In the genomic region with DNA sequence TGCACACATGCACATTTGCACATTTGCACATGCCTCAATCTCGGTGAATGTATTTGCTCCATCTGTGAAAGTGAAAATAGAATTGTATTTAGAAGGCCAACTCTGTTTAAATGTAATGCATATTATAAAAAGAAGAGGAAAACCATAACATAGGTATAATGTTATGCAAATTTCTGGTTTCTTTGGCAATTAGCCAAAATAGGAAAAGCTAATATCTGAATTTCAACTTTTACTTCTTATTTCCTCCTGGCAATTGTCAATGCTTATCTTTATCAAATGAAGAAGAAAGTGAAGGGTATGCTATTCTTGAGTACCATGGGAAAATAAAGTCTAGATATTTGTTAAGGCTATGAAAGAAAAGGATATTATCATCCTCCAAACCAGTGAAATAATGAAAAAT, we compare ENCODE assay signal across 39 cellular contexts.
"Had no signal": no experiment of that assay in that cellular context is flagged by ENCODE, and none has a peak within 500 bp of the region (broad histone marks: within the 10 kb centered on the region; RNA-seq: fewer than 3 reads in every experiment).

No MANE protein-coding gene starts in this region.

- H3K27ac ChIP-seq: adrenal gland, ascending aorta, body of pancreas, brain microvascular endothelial cell, breast epithelium, cardiac muscle cell had no signal

- H3K36me3 ChIP-seq: adrenal gland, breast epithelium had no signal

- H3K4me3 ChIP-seq: adrenal gland, ascending aorta, body of pancreas, breast epithelium, cardiac muscle cell had no signal

- H3K4me3 Mint-ChIP-seq: activated naive CD4-positive, alpha-beta T cell treated with anti-CD3 and anti-CD28 coated beads for 36 hours; activated naive CD4-positive, alpha-beta T cell treated with anti-CD3 and anti-CD28 coated beads, Interleukin-2, amount 10 ng/mL, durations not matched to agents 7 days and 5 days; activated naive CD4-positive, alpha-beta T cell treated with anti-CD3 and anti-CD28 coated beads, Interleukin-2, amount 50 U/mL, for 24 hours; activated naive CD8-positive, alpha-beta T cell; activated naive CD8-positive, alpha-beta T cell treated with anti-CD3 and anti-CD28 coated beads for 36 hours; activated naive CD8-positive, alpha-beta T cell treated with anti-CD3 and anti-CD28 coated beads, Interleukin-2, amount 10 ng/mL, durations not matched to agents 7 days and 5 days; activated naive CD8-positive, alpha-beta T cell treated with anti-CD3 and anti-CD28 coated beads, Interleukin-2, amount 50 U/mL, for 24 hours; activated T-cell treated with anti-CD3 and anti-CD28 coated beads, Interleukin-2, amount 50 U/mL, for 24 hours; activated T-cell treated with anti-CD3 and anti-CD28 coated beads, Interleukin-2, amount 50 U/mL, for 4 hours; activated T-cell treated with anti-CD3 and anti-CD28 coated beads, Interleukin-2, amount 50 U/mL, for 72 hours; activated T-helper 1 cell treated with anti-CD3 and anti-CD28 coated beads, Interleukin-12 subunit alpha, Interleukin-12 subunit beta, Interleukin-2, Interleukin-4 antibody, amounts not matched to agents 30 ng/mL and 10 ng/mL and 1 ng/mL, durations not matched to agents 14 hours and 24 hours and 36 hours; activated T-helper 17 cell treated with anti-CD3 and anti-CD28 coated beads, Interleukin-2, amount 50 U/mL, for 72 hours; brain; central memory CD8-positive, alpha-beta T cell had no signal

- H3K9me3 ChIP-seq: adrenal gland, ascending aorta, body of pancreas, breast epithelium had no signal

- H3K27me3 Mint-ChIP-seq: activated naive CD4-positive, alpha-beta T cell treated with anti-CD3 and anti-CD28 coated beads, Interleukin-2, amount 10 ng/mL, durations not matched to agents 7 days and 5 days; activated naive CD4-positive, alpha-beta T cell treated with anti-CD3 and anti-CD28 coated beads, Interleukin-2, amount 50 U/mL, for 24 hours; activated naive CD8-positive, alpha-beta T cell; activated naive CD8-positive, alpha-beta T cell treated with anti-CD3 and anti-CD28 coated beads for 36 hours; activated naive CD8-positive, alpha-beta T cell treated with anti-CD3 and anti-CD28 coated beads, Interleukin-2, amount 10 ng/mL, durations not matched to agents 7 days and 5 days; activated naive CD8-positive, alpha-beta T cell treated with anti-CD3 and anti-CD28 coated beads, Interleukin-2, amount 50 U/mL, for 24 hours; activated T-cell treated with anti-CD3 and anti-CD28 coated beads, Interleukin-2, amount 50 U/mL, for 24 hours; activated T-helper 17 cell treated with anti-CD3 and anti-CD28 coated beads, Interleukin-2, amount 50 U/mL, for 72 hours; brain; central memory CD8-positive, alpha-beta T cell had no signal

- H3K4me1 Mint-ChIP-seq: activated naive CD4-positive, alpha-beta T cell treated with anti-CD3 and anti-CD28 coated beads, Interleukin-2, amount 50 U/mL, for 24 hours; activated naive CD8-positive, alpha-beta T cell treated with anti-CD3 and anti-CD28 coated beads for 36 hours; activated naive CD8-positive, alpha-beta T cell treated with anti-CD3 and anti-CD28 coated beads, Interleukin-2, amount 50 U/mL, for 24 hours; activated T-helper 17 cell treated with anti-CD3 and anti-CD28 coated beads, Interleukin-2, amount 50 U/mL, for 72 hours; brain had no signal

- H3K27ac Mint-ChIP-seq: activated naive CD4-positive, alpha-beta T cell treated with anti-CD3 and anti-CD28 coated beads for 36 hours; activated naive CD4-positive, alpha-beta T cell treated with anti-CD3 and anti-CD28 coated beads, Interleukin-2, amount 10 ng/mL, durations not matched to agents 7 days and 5 days; activated naive CD4-positive, alpha-beta T cell treated with anti-CD3 and anti-CD28 coated beads, Interleukin-2, amount 50 U/mL, for 24 hours; activated naive CD4-positive, alpha-beta T cell treated with anti-CD3 and anti-CD28 coated beads, Interleukin-2, amount 50 U/mL, for 72 hours; activated naive CD8-positive, alpha-beta T cell; activated naive CD8-positive, alpha-beta T cell treated with anti-CD3 and anti-CD28 coated beads for 36 hours; activated naive CD8-positive, alpha-beta T cell treated with anti-CD3 and anti-CD28 coated beads, Interleukin-2, amount 10 ng/mL, durations not matched to agents 7 days and 5 days; activated naive CD8-positive, alpha-beta T cell treated with anti-CD3 and anti-CD28 coated beads, Interleukin-2, amount 50 U/mL, for 24 hours; activated T-cell treated with anti-CD3 and anti-CD28 coated beads, Interleukin-2, amount 50 U/mL, for 24 hours; activated T-cell treated with anti-CD3 and anti-CD28 coated beads, Interleukin-2, amount 50 U/mL, for 72 hours; activated T-helper 1 cell treated with anti-CD3 and anti-CD28 coated beads, Interleukin-12 subunit alpha, Interleukin-12 subunit beta, Interleukin-2, Interleukin-4 antibody, amounts not matched to agents 30 ng/mL and 10 ng/mL and 1 ng/mL, durations not matched to agents 14 hours and 24 hours and 36 hours; activated T-helper 17 cell treated with anti-CD3 and anti-CD28 coated beads, Interleukin-2, amount 50 U/mL, for 72 hours; activated T-helper 2 cell treated with anti-CD3 and anti-CD28 coated beads, Interferon-gamma antibody, Interleukin-2, Interleukin-4, amounts not matched to agents 10 μg/mL and 5 μg/mL and 100 μg/mL, durations not matched to agents 14 hours and 24 hours and 36 hours; brain had no signal

- DNase-seq: activated effector memory CD4-positive, alpha-beta T cell treated with anti-CD3 and anti-CD28 coated beads, Interleukin-2, amount 50 U/mL, for 16 hours; activated effector memory CD4-positive, alpha-beta T cell treated with Interleukin-2 at 50 U/mL for 16 hours; activated gamma-delta T cell; activated gamma-delta T cell treated with Interleukin-2 at 50 U/mL for 16 hours; activated naive CD4-positive, alpha-beta T cell; activated naive CD4-positive, alpha-beta T cell treated with anti-CD3 and anti-CD28 coated beads for 36 hours; activated naive CD4-positive, alpha-beta T cell treated with anti-CD3 and anti-CD28 coated beads, Interleukin-2, amount 10 ng/mL, durations not matched to agents 7 days and 5 days; activated naive CD4-positive, alpha-beta T cell treated with anti-CD3 and anti-CD28 coated beads, Interleukin-2, amount 50 U/mL, for 16 hours; activated naive CD4-positive, alpha-beta T cell treated with Interleukin-2 at 50 U/mL for 16 hours; activated naive CD8-positive, alpha-beta T cell treated with anti-CD3 and anti-CD28 coated beads for 36 hours; activated naive CD8-positive, alpha-beta T cell treated with anti-CD3 and anti-CD28 coated beads, Interleukin-2, amount 10 ng/mL, durations not matched to agents 7 days and 5 days; activated naive CD8-positive, alpha-beta T cell treated with anti-CD3 and anti-CD28 coated beads, Interleukin-2, amount 50 U/mL, for 24 hours; activated T-cell treated with anti-CD3 and anti-CD28 coated beads, Interleukin-2, amount 50 U/mL, for 24 hours; activated T-cell treated with anti-CD3 and anti-CD28 coated beads, Interleukin-2, amount 50 U/mL, for 4 hours; activated T-cell treated with anti-CD3 and anti-CD28 coated beads, Interleukin-2, amount 50 U/mL, for 48 hours; activated T-cell treated with anti-CD3 and anti-CD28 coated beads, Interleukin-2, amount 50 U/mL, for 72 hours; adrenal gland; amniotic stem cell; amygdala; anterior cingulate cortex; aorta; body of pancreas; brain microvascular endothelial cell; caudate nucleus; central memory CD4-positive, alpha-beta T cell; cerebellar nuclear complex had no signal

- H3K4me1 ChIP-seq: ascending aorta, body of pancreas, breast epithelium had no signal

- ATAC-seq: activated naive CD4-positive, alpha-beta T cell treated with anti-CD3 and anti-CD28 coated beads, Interleukin-2, amount 50 U/mL, for 72 hours; activated naive CD8-positive, alpha-beta T cell treated with anti-CD3 and anti-CD28 coated beads, Interleukin-2, amount 50 U/mL, for 24 hours; activated T-cell treated with anti-CD3 and anti-CD28 coated beads, Interleukin-2, amount 50 U/mL, for 4 hours; activated T-cell treated with anti-CD3 and anti-CD28 coated beads, Interleukin-2, amount 50 U/mL, for 72 hours; activated T-helper 17 cell treated with anti-CD3 and anti-CD28 coated beads, Interleukin-2, amount 50 U/mL, for 72 hours; body of pancreas had no signal

- FAIRE-seq: astrocyte, bronchial epithelial cell had no signal

- H3K27me3 ChIP-seq: adrenal gland, ascending aorta, body of pancreas, brain microvascular endothelial cell, breast epithelium, cardiac muscle cell had no signal

- H3K9me3 Mint-ChIP-seq: activated naive CD4-positive, alpha-beta T cell treated with anti-CD3 and anti-CD28 coated beads for 36 hours; activated naive CD4-positive, alpha-beta T cell treated with anti-CD3 and anti-CD28 coated beads, Interleukin-2, amount 10 ng/mL, durations not matched to agents 7 days and 5 days; activated naive CD4-positive, alpha-beta T cell treated with anti-CD3 and anti-CD28 coated beads, Interleukin-2, amount 50 U/mL, for 24 hours; activated naive CD4-positive, alpha-beta T cell treated with anti-CD3 and anti-CD28 coated beads, Interleukin-2, amount 50 U/mL, for 72 hours; activated naive CD8-positive, alpha-beta T cell treated with anti-CD3 and anti-CD28 coated beads for 36 hours; activated naive CD8-positive, alpha-beta T cell treated with anti-CD3 and anti-CD28 coated beads, Interleukin-2, amount 10 ng/mL, durations not matched to agents 7 days and 5 days; activated naive CD8-positive, alpha-beta T cell treated with anti-CD3 and anti-CD28 coated beads, Interleukin-2, amount 50 U/mL, for 24 hours; activated T-cell treated with anti-CD3 and anti-CD28 coated beads, Interleukin-2, amount 50 U/mL, for 24 hours; activated T-cell treated with anti-CD3 and anti-CD28 coated beads, Interleukin-2, amount 50 U/mL, for 4 hours; activated T-cell treated with anti-CD3 and anti-CD28 coated beads, Interleukin-2, amount 50 U/mL, for 72 hours; activated T-helper 1 cell treated with anti-CD3 and anti-CD28 coated beads, Interleukin-12 subunit alpha, Interleukin-12 subunit beta, Interleukin-2, Interleukin-4 antibody, amounts not matched to agents 30 ng/mL and 10 ng/mL and 1 ng/mL, durations not matched to agents 14 hours and 24 hours and 36 hours; activated T-helper 17 cell treated with anti-CD3 and anti-CD28 coated beads, Interleukin-2, amount 50 U/mL, for 72 hours; activated T-helper 2 cell treated with anti-CD3 and anti-CD28 coated beads, Interferon-gamma antibody, Interleukin-2, Interleukin-4, amounts not matched to agents 10 μg/mL and 5 μg/mL and 100 μg/mL, durations not matched to agents 14 hours and 24 hours and 36 hours; brain; central memory CD8-positive, alpha-beta T cell had no signal
